ENCODE assay signal across 10 cellular contexts in the genomic region with DNA sequence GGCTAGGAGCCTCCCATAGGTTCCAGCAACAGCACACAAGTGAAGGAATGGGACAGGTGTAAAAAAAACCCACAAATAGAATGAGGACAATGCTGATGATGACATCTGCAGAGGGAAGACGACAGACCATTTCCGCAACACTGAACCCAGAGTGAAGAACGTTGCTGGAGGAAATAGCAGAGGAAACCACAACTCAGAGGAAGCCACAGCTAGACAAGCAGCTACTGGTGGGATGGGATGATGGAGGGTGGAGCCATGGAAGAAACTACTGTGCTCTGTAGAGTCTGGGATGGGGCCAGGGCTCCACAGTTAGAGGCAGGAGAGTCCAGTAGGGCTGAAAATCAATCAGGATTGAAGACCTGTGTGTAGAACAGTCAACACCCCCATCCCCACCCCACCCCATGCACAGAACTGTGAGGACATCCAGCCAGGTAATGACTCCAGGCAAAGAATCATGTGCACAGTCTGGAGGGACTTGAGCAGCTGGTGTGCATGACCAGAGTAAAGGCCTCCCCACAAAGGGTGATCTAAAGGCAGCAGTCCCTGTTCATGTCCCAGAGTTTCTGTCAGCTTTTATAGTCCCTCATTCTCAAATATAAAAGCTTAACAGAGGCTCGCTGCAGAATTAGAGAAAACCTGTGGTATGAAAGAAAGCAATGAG.
DNase-seq lines count a peak whose midpoint lies in the region; ATAC-seq and TF ChIP-seq lines count a peak whose summit lies in the region.
"Had no signal": no experiment of that assay in that cellular context is flagged by ENCODE, and none has a peak within 500 bp of the region (broad histone marks: within the 10 kb centered on the region; RNA-seq: fewer than 3 reads in every experiment).

No MANE protein-coding gene starts in this region.

- peak overlapping the region in 5 of 7 donors; percentile 3 to 66 (median 63) for H3K4me3 Mint-ChIP-seq in CD8-positive, alpha-beta memory T cell

- TF ChIP-seq CTCF in mucosa of descending colon (IDR thresholded peaks at IDR 0.05) (no peak), vagina (IDR thresholded peaks at IDR 0.05) (no peak)

- peak overlapping the region; percentile 1 for H3K4me3 ChIP-seq in CD8-positive, alpha-beta memory T cell (ENCODE audit: low read length)
- no peak overlapping the region for H3K4me3 ChIP-seq in mucosa of descending colon
- H3K4me3 ChIP-seq in vagina, result no peak overlapping the region
- H3K4me3 ChIP-seq: tibial artery had no signal

- peaks cover 30% of the 10 kb centered on the region for H3K4me1 ChIP-seq in CD8-positive, alpha-beta memory T cell (ENCODE audit: insufficient read depth, low read length)
- H3K4me1 ChIP-seq in mucosa of descending colon (ENCODE audit: low read depth) (no peaks in the 10 kb centered on the region), vagina (no peaks in the 10 kb centered on the region)
- H3K4me1 ChIP-seq: tibial artery had no signal

- H3K36me3 Mint-ChIP-seq in CD8-positive, alpha-beta memory T cell, result peaks cover 0 to 1% (median 0%) of the 10 kb centered on the region in 3 donors

- intact Hi-C loops in mucosa of descending colon (cut with DNase I, micrococcal nuclease), result no loop called here
- intact Hi-C loops in vagina (cut with DNase I), result no loop called here

- H3K27me3 Mint-ChIP-seq in CD8-positive, alpha-beta memory T cell, result peaks cover 0 to 2% of the 10 kb centered on the region in 2 donors

- no peak for TF ChIP-seq POLR2A in vagina (IDR thresholded peaks at IDR 0.05)

- no peaks in the 10 kb centered on the region for H3K36me3 ChIP-seq in CD8-positive, alpha-beta memory T cell (ENCODE audit: insufficient read depth, low read length)
- H3K36me3 ChIP-seq in mucosa of descending colon (ENCODE audit: low read depth) (no peaks in the 10 kb centered on the region), vagina (no peaks in the 10 kb centered on the region)
- H3K36me3 ChIP-seq: tibial artery had no signal

- ATAC-seq in mucosa of descending colon, result peak; percentile 88
- ATAC-seq in HG03439 (IDR thresholded peaks at IDR 0.05; ENCODE audit: unreplicated experiment), result no peak
- no peak for ATAC-seq in GM18858 (IDR thresholded peaks at IDR 0.05; ENCODE audit: unreplicated experiment)

- no peaks in the 10 kb centered on the region for H3K9me3 ChIP-seq in CD8-positive, alpha-beta memory T cell (ENCODE audit: low read length)
- H3K9me3 ChIP-seq in mucosa of descending colon (no peaks in the 10 kb centered on the region), vagina (no peaks in the 10 kb centered on the region)
- H3K9me3 ChIP-seq: tibial artery had no signal

- no peak overlapping the region for H3K27ac ChIP-seq in CD8-positive, alpha-beta memory T cell (ENCODE audit: low read depth, low read length)
- no peak overlapping the region for H3K27ac ChIP-seq in vagina
- H3K27ac ChIP-seq: tibial artery had no signal

- H3K4me1 Mint-ChIP-seq in CD8-positive, alpha-beta memory T cell, result peaks cover 22 to 34% (median 33%) of the 10 kb centered on the region in 3 donors

- H3K9me3 Mint-ChIP-seq in CD8-positive, alpha-beta memory T cell, result no peaks in the 10 kb centered on the region

- CTCF ChIA-PET in CD8-positive, alpha-beta memory T cell (lab: Charles Lee), result interaction anchor here (0.5 to 1.0 kb wide), 2 partner anchors 64 to 116 kb away, joined by 3 read pairs; no protein-coding TSS in a partner anchor

- DNase-seq in CD8-positive, alpha-beta memory T cell, result peak; percentile 35 to 80 (median 71)
- DNase-seq in MV-4-11 (lab: John Stamatoyannopoulos, UW), result peak; percentile 98
- peak; percentile 29 for DNase-seq in activated T-cell treated with anti-CD3 and anti-CD28 coated beads for 24 hours (ENCODE audit: low read depth)
- DNase-seq in mucosa of descending colon, result peak in 1 of 3 donors; percentile 37
- no peak for DNase-seq in vagina (ENCODE audit: extremely low spot score in 2 of 2)
- DNase-seq in ecto neural progenitor cell (ENCODE audit: low spot score), result no peak
- DNase-seq: SHP77 treated with DMSO at 0.1 percent for 48 hours had no signal

- H3K27ac Mint-ChIP-seq in CD8-positive, alpha-beta memory T cell, result peak overlapping the region; percentile 3 to 94 (median 88)

- no peaks in the 10 kb centered on the region for H3K27me3 ChIP-seq in CD8-positive, alpha-beta memory T cell (ENCODE audit: insufficient read depth, low read length, poor library complexity, severe bottlenecking)
- H3K27me3 ChIP-seq in vagina, result no peaks in the 10 kb centered on the region

- POLR2A ChIA-PET in CD8-positive, alpha-beta memory T cell (lab: Charles Lee), result no interaction called here

Comparison
In these comparisons a context has a peak if more than half of its experiments do, and no peak if none do; other contexts are left out.
1. DNase-seq: peak in CD8-positive, alpha-beta memory T cell (5 of 5), MV-4-11 (single experiment) and activated T-cell treated with anti-CD3 and anti-CD28 coated beads for 24 hours (single experiment); none in vagina (0 of 2) and ecto neural progenitor cell (single experiment).